In genomic region chr17:27526603-27527002, GRCh38 we compare ENCODE assay signal across 1 cellular context.
A peak's percentile ranks its signal among the peaks of the same experiment; 100 is the strongest.
TF ChIP-seq lines count a peak whose summit lies in the region.

No MANE protein-coding gene starts in this region.

TF ChIP-seq in K562, 482 proteins besides CTCF, POLR2A, EP300 and RAD21 (continued from another document and continues in another):
- TF ChIP-seq ZNF518B (CRISPR knock-in tag; IDR thresholded peaks at IDR 0.05) (no peak), FOXJ3 (CRISPR knock-in tag; IDR thresholded peaks at IDR 0.05) (no peak), EWSR1 (IDR thresholded peaks at IDR 0.05; ENCODE audit: borderline replicate concordance, low read depth, partially characterized antibody) (no peak), CHD2 (IDR thresholded peaks at IDR 0.05; ENCODE audit: low read depth, low read length) (peak; percentile 47; the same call in 1 of the 2 replicates), ZNF507 (tag; conservative IDR thresholded peaks at IDR 0.05) (no peak), ZNF311 (CRISPR knock-in tag; IDR thresholded peaks at IDR 0.05) (0 out of 2 replicates have a peak, but pooled peaks have one; percentile 31), PCBP1 (IDR thresholded peaks at IDR 0.05; ENCODE audit: low read depth, low read length, poor library complexity, severe bottlenecking) (no peak), ETV5 (CRISPR knock-in tag; IDR thresholded peaks at IDR 0.05; ENCODE audit: low read depth) (peak; percentile 51; the same call in 1 of the 2 replicates), FOXK2 (conservative IDR thresholded peaks at IDR 0.05 in 1 of 2, IDR thresholded peaks at IDR 0.05 in 1 of 2; ENCODE audit: low read depth in 2 of 2) (peak; percentile 46 to 61), CCAR2 (IDR thresholded peaks at IDR 0.05; ENCODE audit: low read depth, low read length) (no peak), FOSL1 (tag; conservative IDR thresholded peaks at IDR 0.05) (peak; percentile 28; the same call in 1 of the 2 replicates), RCOR1 (IDR thresholded peaks at IDR 0.05; ENCODE audit: borderline replicate concordance in 1 of 2, low read depth in 2 of 2, low read length in 2 of 2) (0 out of 4 replicates have a peak, but pooled peaks of 1 of the 2 experiments have one; percentile 39), RHOXF2B (CRISPR knock-in tag; conservative IDR thresholded peaks at IDR 0.05) (no peak), CREB5 (CRISPR knock-in tag; IDR thresholded peaks at IDR 0.05) (no peak), RUNX1 (IDR thresholded peaks at IDR 0.05; ENCODE audit: low read depth) (no peak), SMAD4 (CRISPR knock-in tag; conservative IDR thresholded peaks at IDR 0.05) (peak; percentile 37), E2F3 (CRISPR knock-in tag; IDR thresholded peaks at IDR 0.05) (no peak), NELFE (IDR thresholded peaks at IDR 0.05; ENCODE audit: insufficient read depth, insufficient read length) (no peak), SAFB2 (IDR thresholded peaks at IDR 0.05; ENCODE audit: borderline replicate concordance, low read depth, low read length, severe bottlenecking) (no peak), TAF7 (tag; IDR thresholded peaks at IDR 0.05) (no peak), ZEB2 (IDR thresholded peaks at IDR 0.05) (peak; percentile 39; the same call in 1 of the 2 replicates), ZNF75A (CRISPR knock-in tag; IDR thresholded peaks at IDR 0.05) (no peak), ZNF586 (CRISPR knock-in tag; conservative IDR thresholded peaks at IDR 0.05) (no peak), BMI1 (IDR thresholded peaks at IDR 0.05; ENCODE audit: low read length) (no peak), STAG1 (CRISPR knock-in tag; IDR thresholded peaks at IDR 0.05; ENCODE audit: borderline replicate concordance) (no peak), ETV1 (tag; conservative IDR thresholded peaks at IDR 0.05; ENCODE audit: low read depth) (peak; percentile 80), TCF3 (CRISPR knock-in tag; IDR thresholded peaks at IDR 0.05) (0 out of 2 replicates have a peak, but pooled peaks have one; percentile 10), U2AF2 (optimal IDR thresholded peaks at IDR 0.05; ENCODE audit: low read depth, low read length) (no peak), SMARCB1 (IDR thresholded peaks at IDR 0.05; ENCODE audit: insufficient read length, low read depth) (no peak), NFIC (IDR thresholded peaks at IDR 0.05) (no peak), GABPA (tag; conservative IDR thresholded peaks at IDR 0.05; ENCODE audit: low read depth) (peak; percentile 29; the same call in 1 of the 2 replicates), MAFG (tag; conservative IDR thresholded peaks at IDR 0.05) (no peak), LARP7 (IDR thresholded peaks at IDR 0.05) (no peak), SP1 (CRISPR knock-in tag; IDR thresholded peaks at IDR 0.05) (no peak), FOS (IDR thresholded peaks at IDR 0.05; ENCODE audit: extremely low read depth, insufficient read length) (no peak), WHSC1 (IDR thresholded peaks at IDR 0.05; ENCODE audit: low read length) (no peak), KLF13 (tag; IDR thresholded peaks at IDR 0.05; ENCODE audit: borderline replicate concordance, low read depth) (no peak), MEF2D (tag; conservative IDR thresholded peaks at IDR 0.05; ENCODE audit: low read depth) (0 out of 2 replicates have a peak, but pooled peaks have one; percentile 19), ZFP36 (IDR thresholded peaks at IDR 0.05; ENCODE audit: low read depth, low read length, partially characterized antibody) (no peak), BHLHE40 (IDR thresholded peaks at IDR 0.05; ENCODE audit: low read length) (peak; percentile 41; the same call in 1 of the 2 replicates), NFIX (CRISPR knock-in tag; IDR thresholded peaks at IDR 0.05; ENCODE audit: low read depth) (no peak), NFATC3 (IDR thresholded peaks at IDR 0.05) (no peak), NR1H2 (CRISPR knock-in tag; IDR thresholded peaks at IDR 0.05) (no peak), HES1 (IDR thresholded peaks at IDR 0.05; ENCODE audit: low read depth) (no peak), NCOR1 (IDR thresholded peaks at IDR 0.05) (no peak)
- TF ChIP-seq, protein P1, sequence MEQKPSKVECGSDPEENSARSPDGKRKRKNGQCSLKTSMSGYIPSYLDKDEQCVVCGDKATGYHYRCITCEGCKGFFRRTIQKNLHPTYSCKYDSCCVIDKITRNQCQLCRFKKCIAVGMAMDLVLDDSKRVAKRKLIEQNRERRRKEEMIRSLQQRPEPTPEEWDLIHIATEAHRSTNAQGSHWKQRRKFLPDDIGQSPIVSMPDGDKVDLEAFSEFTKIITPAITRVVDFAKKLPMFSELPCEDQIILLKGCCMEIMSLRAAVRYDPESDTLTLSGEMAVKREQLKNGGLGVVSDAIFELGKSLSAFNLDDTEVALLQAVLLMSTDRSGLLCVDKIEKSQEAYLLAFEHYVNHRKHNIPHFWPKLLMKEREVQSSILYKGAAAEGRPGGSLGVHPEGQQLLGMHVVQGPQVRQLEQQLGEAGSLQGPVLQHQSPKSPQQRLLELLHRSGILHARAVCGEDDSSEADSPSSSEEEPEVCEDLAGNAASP (IDR thresholded peaks at IDR 0.05) = no peak
- TF ChIP-seq, protein P2, sequence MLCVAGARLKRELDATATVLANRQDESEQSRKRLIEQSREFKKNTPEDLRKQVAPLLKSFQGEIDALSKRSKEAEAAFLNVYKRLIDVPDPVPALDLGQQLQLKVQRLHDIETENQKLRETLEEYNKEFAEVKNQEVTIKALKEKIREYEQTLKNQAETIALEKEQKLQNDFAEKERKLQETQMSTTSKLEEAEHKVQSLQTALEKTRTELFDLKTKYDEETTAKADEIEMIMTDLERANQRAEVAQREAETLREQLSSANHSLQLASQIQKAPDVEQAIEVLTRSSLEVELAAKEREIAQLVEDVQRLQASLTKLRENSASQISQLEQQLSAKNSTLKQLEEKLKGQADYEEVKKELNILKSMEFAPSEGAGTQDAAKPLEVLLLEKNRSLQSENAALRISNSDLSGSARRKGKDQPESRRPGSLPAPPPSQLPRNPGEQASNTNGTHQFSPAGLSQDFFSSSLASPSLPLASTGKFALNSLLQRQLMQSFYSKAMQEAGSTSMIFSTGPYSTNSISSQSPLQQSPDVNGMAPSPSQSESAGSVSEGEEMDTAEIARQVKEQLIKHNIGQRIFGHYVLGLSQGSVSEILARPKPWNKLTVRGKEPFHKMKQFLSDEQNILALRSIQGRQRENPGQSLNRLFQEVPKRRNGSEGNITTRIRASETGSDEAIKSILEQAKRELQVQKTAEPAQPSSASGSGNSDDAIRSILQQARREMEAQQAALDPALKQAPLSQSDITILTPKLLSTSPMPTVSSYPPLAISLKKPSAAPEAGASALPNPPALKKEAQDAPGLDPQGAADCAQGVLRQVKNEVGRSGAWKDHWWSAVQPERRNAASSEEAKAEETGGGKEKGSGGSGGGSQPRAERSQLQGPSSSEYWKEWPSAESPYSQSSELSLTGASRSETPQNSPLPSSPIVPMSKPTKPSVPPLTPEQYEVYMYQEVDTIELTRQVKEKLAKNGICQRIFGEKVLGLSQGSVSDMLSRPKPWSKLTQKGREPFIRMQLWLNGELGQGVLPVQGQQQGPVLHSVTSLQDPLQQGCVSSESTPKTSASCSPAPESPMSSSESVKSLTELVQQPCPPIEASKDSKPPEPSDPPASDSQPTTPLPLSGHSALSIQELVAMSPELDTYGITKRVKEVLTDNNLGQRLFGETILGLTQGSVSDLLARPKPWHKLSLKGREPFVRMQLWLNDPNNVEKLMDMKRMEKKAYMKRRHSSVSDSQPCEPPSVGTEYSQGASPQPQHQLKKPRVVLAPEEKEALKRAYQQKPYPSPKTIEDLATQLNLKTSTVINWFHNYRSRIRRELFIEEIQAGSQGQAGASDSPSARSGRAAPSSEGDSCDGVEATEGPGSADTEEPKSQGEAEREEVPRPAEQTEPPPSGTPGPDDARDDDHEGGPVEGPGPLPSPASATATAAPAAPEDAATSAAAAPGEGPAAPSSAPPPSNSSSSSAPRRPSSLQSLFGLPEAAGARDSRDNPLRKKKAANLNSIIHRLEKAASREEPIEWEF (CRISPR knock-in tag; IDR thresholded peaks at IDR 0.05) = no peak
- TF ChIP-seq, protein P3, sequence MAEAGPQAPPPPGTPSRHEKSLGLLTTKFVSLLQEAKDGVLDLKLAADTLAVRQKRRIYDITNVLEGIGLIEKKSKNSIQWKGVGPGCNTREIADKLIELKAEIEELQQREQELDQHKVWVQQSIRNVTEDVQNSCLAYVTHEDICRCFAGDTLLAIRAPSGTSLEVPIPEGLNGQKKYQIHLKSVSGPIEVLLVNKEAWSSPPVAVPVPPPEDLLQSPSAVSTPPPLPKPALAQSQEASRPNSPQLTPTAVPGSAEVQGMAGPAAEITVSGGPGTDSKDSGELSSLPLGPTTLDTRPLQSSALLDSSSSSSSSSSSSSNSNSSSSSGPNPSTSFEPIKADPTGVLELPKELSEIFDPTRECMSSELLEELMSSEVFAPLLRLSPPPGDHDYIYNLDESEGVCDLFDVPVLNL (CRISPR knock-in tag; IDR thresholded peaks at IDR 0.05; ENCODE audit: low read depth) = no peak
- TF ChIP-seq, protein P4, sequence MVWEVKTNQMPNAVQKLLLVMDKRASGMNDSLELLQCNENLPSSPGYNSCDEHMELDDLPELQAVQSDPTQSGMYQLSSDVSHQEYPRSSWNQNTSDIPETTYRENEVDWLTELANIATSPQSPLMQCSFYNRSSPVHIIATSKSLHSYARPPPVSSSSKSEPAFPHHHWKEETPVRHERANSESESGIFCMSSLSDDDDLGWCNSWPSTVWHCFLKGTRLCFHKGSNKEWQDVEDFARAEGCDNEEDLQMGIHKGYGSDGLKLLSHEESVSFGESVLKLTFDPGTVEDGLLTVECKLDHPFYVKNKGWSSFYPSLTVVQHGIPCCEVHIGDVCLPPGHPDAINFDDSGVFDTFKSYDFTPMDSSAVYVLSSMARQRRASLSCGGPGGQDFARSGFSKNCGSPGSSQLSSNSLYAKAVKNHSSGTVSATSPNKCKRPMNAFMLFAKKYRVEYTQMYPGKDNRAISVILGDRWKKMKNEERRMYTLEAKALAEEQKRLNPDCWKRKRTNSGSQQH (CRISPR knock-in tag; IDR thresholded peaks at IDR 0.05) = no peak
- TF ChIP-seq, protein P5, sequence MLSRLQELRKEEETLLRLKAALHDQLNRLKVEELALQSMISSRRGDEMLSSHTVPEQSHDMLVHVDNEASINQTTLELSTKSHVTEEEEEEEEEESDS (CRISPR knock-in tag; IDR thresholded peaks at IDR 0.05) = no peak
- TF ChIP-seq, protein P6, sequence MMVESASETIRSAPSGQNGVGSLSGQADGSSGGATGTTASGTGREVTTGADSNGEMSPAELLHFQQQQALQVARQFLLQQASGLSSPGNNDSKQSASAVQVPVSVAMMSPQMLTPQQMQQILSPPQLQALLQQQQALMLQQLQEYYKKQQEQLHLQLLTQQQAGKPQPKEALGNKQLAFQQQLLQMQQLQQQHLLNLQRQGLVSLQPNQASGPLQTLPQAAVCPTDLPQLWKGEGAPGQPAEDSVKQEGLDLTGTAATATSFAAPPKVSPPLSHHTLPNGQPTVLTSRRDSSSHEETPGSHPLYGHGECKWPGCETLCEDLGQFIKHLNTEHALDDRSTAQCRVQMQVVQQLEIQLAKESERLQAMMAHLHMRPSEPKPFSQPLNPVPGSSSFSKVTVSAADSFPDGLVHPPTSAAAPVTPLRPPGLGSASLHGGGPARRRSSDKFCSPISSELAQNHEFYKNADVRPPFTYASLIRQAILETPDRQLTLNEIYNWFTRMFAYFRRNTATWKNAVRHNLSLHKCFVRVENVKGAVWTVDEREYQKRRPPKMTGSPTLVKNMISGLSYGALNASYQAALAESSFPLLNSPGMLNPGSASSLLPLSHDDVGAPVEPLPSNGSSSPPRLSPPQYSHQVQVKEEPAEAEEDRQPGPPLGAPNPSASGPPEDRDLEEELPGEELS (CRISPR knock-in tag; IDR thresholded peaks at IDR 0.05; ENCODE audit: borderline replicate concordance) = no peak
- TF ChIP-seq, protein P7, sequence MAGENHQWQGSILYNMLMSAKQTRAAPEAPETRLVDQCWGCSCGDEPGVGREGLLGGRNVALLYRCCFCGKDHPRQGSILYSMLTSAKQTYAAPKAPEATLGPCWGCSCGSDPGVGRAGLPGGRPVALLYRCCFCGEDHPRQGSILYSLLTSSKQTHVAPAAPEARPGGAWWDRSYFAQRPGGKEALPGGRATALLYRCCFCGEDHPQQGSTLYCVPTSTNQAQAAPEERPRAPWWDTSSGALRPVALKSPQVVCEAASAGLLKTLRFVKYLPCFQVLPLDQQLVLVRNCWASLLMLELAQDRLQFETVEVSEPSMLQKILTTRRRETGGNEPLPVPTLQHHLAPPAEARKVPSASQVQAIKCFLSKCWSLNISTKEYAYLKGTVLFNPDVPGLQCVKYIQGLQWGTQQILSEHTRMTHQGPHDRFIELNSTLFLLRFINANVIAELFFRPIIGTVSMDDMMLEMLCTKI (IDR thresholded peaks at IDR 0.05; ENCODE audit: partially characterized antibody) = no peak
